Comparison of ENCODE assay signal across 23 cellular contexts in genomic region chr18:64311859-64312258, GRCh38.
"Had no signal": no experiment of that assay in that cellular context is flagged by ENCODE, and none has a peak within 500 bp of the region (broad histone marks: within the 10 kb centered on the region; RNA-seq: fewer than 3 reads in every experiment).

No MANE protein-coding gene starts in this region.

- H3K4me3 Mint-ChIP-seq: dendritic cell treated with granulocyte-macrophage colony-stimulating factor and Interleukin-4, amounts not matched to agents 40 ng/mL and 50 ng/mL, for 4 days; effector memory CD8-positive, alpha-beta T cell; endodermal cell had no signal

- H3K9me3 ChIP-seq: colonic mucosa, esophagus muscularis mucosa, esophagus squamous epithelium, gastrocnemius medialis, gastroesophageal sphincter had no signal

- ATAC-seq: effector memory CD8-positive, alpha-beta T cell; esophagus mucosa; foreskin keratinocyte; gastrocnemius medialis; gastroesophageal sphincter; heart left ventricle; heart right ventricle had no signal

- H3K27me3 Mint-ChIP-seq: dendritic cell treated with granulocyte-macrophage colony-stimulating factor and Interleukin-4, amounts not matched to agents 40 ng/mL and 50 ng/mL, for 4 days; effector memory CD8-positive, alpha-beta T cell had no signal

- DNase-seq: colonic mucosa; cortex of kidney; dermis blood vessel endothelial cell; dorsolateral prefrontal cortex; effector CD4-positive, alpha-beta T cell; effector CD8-positive, alpha-beta T cell; effector memory CD4-positive, alpha-beta T cell; effector memory CD8-positive, alpha-beta T cell; endodermal cell; erythroblast; esophagus squamous epithelium; foreskin fibroblast; foreskin keratinocyte; foreskin melanocyte; gastrocnemius medialis; glutamatergic neuron; head of caudate nucleus; heart left ventricle; heart right ventricle had no signal

- H3K4me1 Mint-ChIP-seq: endodermal cell had no signal

- H3K27ac Mint-ChIP-seq: dendritic cell treated with granulocyte-macrophage colony-stimulating factor and Interleukin-4, amounts not matched to agents 40 ng/mL and 50 ng/mL, for 4 days; effector memory CD8-positive, alpha-beta T cell; endodermal cell had no signal
